13 cellular contexts compared by ENCODE assay signal in the genomic region with DNA sequence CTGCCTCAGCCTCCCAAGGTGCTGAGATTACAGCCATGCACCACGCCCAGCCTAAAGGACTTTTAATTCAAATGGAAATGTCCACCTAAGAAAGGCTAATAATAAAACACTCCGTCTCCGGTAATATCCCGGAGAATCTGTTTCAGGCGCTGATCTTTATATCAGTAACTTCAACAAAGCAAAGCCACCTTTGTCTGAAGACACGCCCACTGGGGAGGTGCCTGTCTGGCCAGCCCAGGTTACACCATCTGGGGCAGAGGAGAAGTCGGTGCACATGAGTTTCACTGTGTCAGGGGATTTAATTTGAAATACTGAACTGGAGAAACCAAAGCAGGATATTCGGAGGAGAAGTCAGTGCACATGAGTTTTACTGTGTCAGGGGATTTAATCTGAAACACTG. TPM values are rescaled to one million over a fixed set of nuclear protein-coding genes. Genes with fewer than 3 reads are reported as not detected.
DNase-seq lines count a peak whose midpoint lies in the region; ATAC-seq and TF ChIP-seq lines count a peak whose summit lies in the region.
"Had no signal": no experiment of that assay in that cellular context is flagged by ENCODE, and none has a peak within 500 bp of the region (broad histone marks: within the 10 kb centered on the region; RNA-seq: fewer than 3 reads in every experiment).

No MANE protein-coding gene starts in this region.

- intact Hi-C loops in heart right ventricle (cut with DNase I): no loop called here
- intact Hi-C loops in cardiac septum (cut with DNase I): no loop called here

- H3K4me1 ChIP-seq in heart right ventricle: peaks cover 8 to 85% (median 70%) of the 10 kb centered on the region in 9 donors

- no peaks in the 10 kb centered on the region for H3K36me3 Mint-ChIP-seq in nephron progenitor cell (ENCODE audit: low read depth)

- no peaks in the 10 kb centered on the region for H3K27me3 ChIP-seq in heart right ventricle
- H3K27me3 ChIP-seq: brain microvascular endothelial cell had no signal

- peaks cover 39% of the 10 kb centered on the region for H3K4me1 Mint-ChIP-seq in nephron progenitor cell

- TF ChIP-seq CTCF in heart right ventricle (IDR thresholded peaks at IDR 0.05) (no peak), nephron progenitor cell (IDR thresholded peaks at IDR 0.05) (no peak)

- no peak overlapping the region for H3K4me3 Mint-ChIP-seq in nephron progenitor cell
- H3K4me3 Mint-ChIP-seq: naive thymus-derived CD4-positive, alpha-beta T cell had no signal

- peaks cover 27% of the 10 kb centered on the region for H3K27me3 Mint-ChIP-seq in nephron progenitor cell (ENCODE audit: low read depth, poor library complexity)

- peaks cover 0 to 28% (median 0%) of the 10 kb centered on the region in 9 donors for H3K36me3 ChIP-seq in heart right ventricle

- H3K9me3 ChIP-seq in heart right ventricle: no peaks in the 10 kb centered on the region

- ATAC-seq in heart right ventricle: no peak
- no peak for ATAC-seq in HG02588 (IDR thresholded peaks at IDR 0.05; ENCODE audit: unreplicated experiment)
- ATAC-seq in HG03159 (IDR thresholded peaks at IDR 0.05; ENCODE audit: unreplicated experiment): no peak
- ATAC-seq: naive thymus-derived CD4-positive, alpha-beta T cell had no signal

- no peak overlapping the region for H3K4me3 ChIP-seq in heart right ventricle
- H3K4me3 ChIP-seq: skin epidermis had no signal

- peak overlapping the region; percentile 48 for H3K27ac Mint-ChIP-seq in nephron progenitor cell
- H3K27ac Mint-ChIP-seq: activated T-helper 2 cell treated with anti-CD3 and anti-CD28 coated beads, Interferon-gamma antibody, Interleukin-2, Interleukin-4, amounts not matched to agents 10 μg/mL and 5 μg/mL and 100 μg/mL, durations not matched to agents 14 hours and 24 hours and 36 hours had no signal

- DNase-seq in heart right ventricle: no peak
- DNase-seq in cardiac septum (ENCODE audit: low spot score): no peak
- no peak for DNase-seq in epithelial cell of prostate (ENCODE audit: low read depth, low spot score)
- no peak for DNase-seq in nephron progenitor cell
- DNase-seq in ureter (ENCODE audit: low spot score): peak; percentile 67
- no peak for DNase-seq in DMS153 (lab: John Stamatoyannopoulos, UW)
- DNase-seq: brain microvascular endothelial cell; naive thymus-derived CD4-positive, alpha-beta T cell; NCI-H2029 treated with DMSO at 0.1 percent for 48 hours had no signal

- 83 to 91% methylated on average over 8 of the region's 8 CpGs for whole genome bisulfite sequencing in heart right ventricle, 2 donors

- H3K27ac ChIP-seq in heart right ventricle: peak overlapping the region in 6 of 10 donors; percentile 11 to 63 (median 30)
- peak overlapping the region; percentile 49 for H3K27ac ChIP-seq in epithelial cell of prostate
- H3K27ac ChIP-seq: brain microvascular endothelial cell had no signal

- H3K9me3 Mint-ChIP-seq in nephron progenitor cell: no peaks in the 10 kb centered on the region
- H3K9me3 Mint-ChIP-seq: activated T-helper 2 cell treated with anti-CD3 and anti-CD28 coated beads, Interferon-gamma antibody, Interleukin-2, Interleukin-4, amounts not matched to agents 10 μg/mL and 5 μg/mL and 100 μg/mL, durations not matched to agents 14 hours and 24 hours and 36 hours had no signal

RNA-seq across cellular contexts. Expression of a gene that starts 9.4 kb away (rescaled TPM):
- total RNA-seq in heart right ventricle: 100 to 1,000 TPM; 163 to 261 (median 183) TPM
- polyA plus RNA-seq in heart right ventricle: 100 to 1,000 TPM; 138 to 153 TPM
- 171 TPM for total RNA-seq in cardiac septum
- total RNA-seq in ureter: 121 TPM

RNA-seq across cellular contexts. Expression of a gene that starts 37.7 kb away (rescaled TPM):
- 10 to 100 TPM; 29.5 to 88.4 (median 48.2) TPM for total RNA-seq in heart right ventricle
- 100 to 1,000 TPM in 1 of 2 donors, 10 to 100 TPM in 1; 52.3 to 107 TPM for polyA plus RNA-seq in heart right ventricle
- 37.9 TPM for total RNA-seq in cardiac septum
- 27.0 TPM for total RNA-seq in ureter

RNA-seq across cellular contexts. Expression of a gene that starts 58.9 kb away (rescaled TPM):
- total RNA-seq in heart right ventricle: 10 to 100 TPM in 1 of 10 donors, 1 to 10 TPM in 9; 3.6 to 10.9 (median 4.8) TPM
- 1 to 10 TPM; 2.2 to 3.8 TPM for polyA plus RNA-seq in heart right ventricle
- total RNA-seq in cardiac septum: 5.3 TPM
- 6.7 TPM for total RNA-seq in ureter
